Comparison of ENCODE assay signal across 1 cellular context in the genomic region with DNA sequence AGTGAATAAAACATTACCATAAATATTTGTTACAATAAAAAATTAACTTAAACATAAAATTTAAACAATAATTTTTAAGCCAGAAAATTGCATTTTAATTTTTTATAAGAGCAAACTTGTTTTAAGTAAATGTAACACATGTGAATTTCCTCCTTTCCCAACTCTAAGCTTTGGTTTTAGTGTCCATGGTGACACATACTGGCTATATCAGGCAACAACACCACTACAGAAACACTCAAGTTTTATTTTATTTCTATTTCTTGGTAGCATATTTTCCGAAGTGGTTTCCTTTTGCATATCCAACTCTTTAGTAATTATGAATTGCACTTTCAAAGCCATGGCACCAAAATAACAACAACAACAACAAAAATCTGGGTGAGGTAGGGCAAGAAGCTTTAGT.
TF ChIP-seq lines count a peak whose summit lies in the region.

No MANE protein-coding gene starts in this region.

TF ChIP-seq in WTC11, 78 proteins besides CTCF, POLR2A, EP300 and RAD21 (continued from another document):
- no peak for TF ChIP-seq ARID4B (CRISPR knock-in tag; IDR thresholded peaks at IDR 0.05; ENCODE audit: borderline replicate concordance)
- no peak for TF ChIP-seq ATF6 (CRISPR knock-in tag; IDR thresholded peaks at IDR 0.05)
